16 cellular contexts compared by ENCODE assay signal in genomic region chr2:14082640-14083039, GRCh38.
DNase-seq lines count a peak whose midpoint lies in the region; ATAC-seq and TF ChIP-seq lines count a peak whose summit lies in the region.
"Had no signal": no experiment of that assay in that cellular context is flagged by ENCODE, and none has a peak within 500 bp of the region (broad histone marks: within the 10 kb centered on the region; RNA-seq: fewer than 3 reads in every experiment).

No MANE protein-coding gene starts in this region.

- H2AK5ac ChIP-seq in neuronal stem cell (ENCODE audit: low read depth, low read length) (no peak overlapping the region), H9 (ENCODE audit: insufficient read length, low read length) (no peak overlapping the region)

- no peak overlapping the region for H3K4me3 ChIP-seq in RWPE2 (ENCODE audit: severe bottlenecking)
- H3K4me3 ChIP-seq in left lung = no peak overlapping the region
- H3K4me3 ChIP-seq in neuronal stem cell (ENCODE audit: low read length in 2 of 2) = no peak overlapping the region
- H3K4me3 ChIP-seq in transverse colon = no peak overlapping the region
- H3K4me3 ChIP-seq: HAP-1 had no signal

- H3K56ac ChIP-seq in H9 (ENCODE audit: insufficient read length, low read depth, low read length) = no peak overlapping the region

- H3K4me1 Mint-ChIP-seq in chondrocyte (ENCODE audit: low read depth) (no peaks in the 10 kb centered on the region), H9 (peaks cover 11 to 13% of the 10 kb centered on the region in 2 experiments)
- no peaks in the 10 kb centered on the region for H3K4me1 Mint-ChIP-seq in activated CD8-positive, alpha-beta T cell treated with anti-CD3 and anti-CD28 coated beads for 36 hours (ENCODE audit: low read depth)

- H3K27ac Mint-ChIP-seq in chondrocyte (ENCODE audit: unreplicated experiment) = no peak overlapping the region
- H3K27ac Mint-ChIP-seq in H9 = no peak overlapping the region
- H3K27ac Mint-ChIP-seq in activated CD8-positive, alpha-beta T cell treated with anti-CD3 and anti-CD28 coated beads for 36 hours = no peak overlapping the region
- H3K27ac Mint-ChIP-seq: CD4-positive, alpha-beta T cell had no signal

- H4K91ac ChIP-seq in neuronal stem cell (ENCODE audit: low read depth, low read length, poor library complexity) (no peak overlapping the region), H9 (ENCODE audit: insufficient read length, low read depth, low read length) (no peak overlapping the region)

- CTCF ChIA-PET in activated CD8-positive, alpha-beta T cell treated with anti-CD3 and anti-CD28 coated beads for 36 hours (lab: Charles Lee) = no interaction called here

- no peak overlapping the region for H3K27ac ChIP-seq in RWPE2 (ENCODE audit: poor library complexity, severe bottlenecking)
- H3K27ac ChIP-seq in left lung = no peak overlapping the region
- H3K27ac ChIP-seq in neuronal stem cell (replicated peaks; ENCODE audit: low read length) = no peak overlapping the region
- no peak overlapping the region for H3K27ac ChIP-seq in transverse colon
- H3K27ac ChIP-seq in H9 (ENCODE audit: insufficient read length, low read depth, low read length) = no peak overlapping the region
- H3K27ac ChIP-seq: C4-2B had no signal

- no peak overlapping the region for H2AFZ ChIP-seq in neuronal stem cell (ENCODE audit: low read length)
- H2AFZ ChIP-seq in H9 (ENCODE audit: low read length) = no peak overlapping the region

- WGBS in neuronal stem cell (ENCODE audit: extremely low coverage in 2 of 2, insufficient read length in 2 of 2, insufficient replicate concordance in 1 of 2), 2 donors = no CpG with 5 or more reads among the region's 5 CpGs
- WGBS in transverse colon (ENCODE audit: low coverage in 1 of 2), 2 donors = 80% methylated on average over 5 of the region's 5 CpGs; no CpG with 5 or more reads in 1 of the 2 donors
- WGBS in H9 (ENCODE audit: extremely low coverage, insufficient read length, low lambda C conversion rate) = no CpG with 5 or more reads among the region's 5 CpGs

- peaks cover 6% of the 10 kb centered on the region for H3K9me3 Mint-ChIP-seq in chondrocyte (ENCODE audit: low read depth)
- peaks cover 9 to 15% of the 10 kb centered on the region in 2 experiments; a peak in 4 of 5 replicates for H3K9me3 Mint-ChIP-seq in H9
- H3K9me3 Mint-ChIP-seq in activated CD8-positive, alpha-beta T cell treated with anti-CD3 and anti-CD28 coated beads for 36 hours = peaks cover 14% of the 10 kb centered on the region
- H3K9me3 Mint-ChIP-seq: CD4-positive, alpha-beta T cell had no signal

- H2BK15ac ChIP-seq in neuronal stem cell (ENCODE audit: low read length) (no peak overlapping the region), H9 (ENCODE audit: low read depth, low read length) (no peak overlapping the region)

- no peak overlapping the region for H2BK5ac ChIP-seq in neuronal stem cell (ENCODE audit: low read length)
- no peak overlapping the region for H2BK5ac ChIP-seq in H9 (ENCODE audit: insufficient read length, low read length)

- H2BK20ac ChIP-seq in H9 (ENCODE audit: low read depth, low read length, poor library complexity, severe bottlenecking) = no peak overlapping the region

- no peaks in the 10 kb centered on the region for H4K20me1 ChIP-seq in H9 (ENCODE audit: control insufficient read depth, insufficient read depth, insufficient read length)

- H3K4ac ChIP-seq in neuronal stem cell (ENCODE audit: low read length) = no peak overlapping the region
- H3K4ac ChIP-seq in H9 (ENCODE audit: low read depth, low read length) = no peak overlapping the region

- in situ Hi-C loops in transverse colon (cut with MboI; ENCODE audit: low pct_ligation_motif_present in 1 of 4, low pct_unique_long_range_greater_than_20kb in 1 of 4, low sequenced_read_pairs in 3 of 4) = no loop called here

- no peak overlapping the region for H3T11ph ChIP-seq in H9 (ENCODE audit: low read length)

- H3K36me3 Mint-ChIP-seq in chondrocyte (ENCODE audit: low read depth) (no peaks in the 10 kb centered on the region), H9 (ENCODE audit: insufficient read depth in 1 of 3, low read depth in 3 of 3) (peaks cover 2 to 10% (median 8%) of the 10 kb centered on the region in 3 experiments; a peak in 4 of 7 replicates)
- no peaks in the 10 kb centered on the region for H3K36me3 Mint-ChIP-seq in activated CD8-positive, alpha-beta T cell treated with anti-CD3 and anti-CD28 coated beads for 36 hours (ENCODE audit: low read depth)

- no peak overlapping the region for H2BK120ac ChIP-seq in neuronal stem cell (ENCODE audit: low read depth, low read length)
- no peak overlapping the region for H2BK120ac ChIP-seq in H9 (ENCODE audit: low read depth, low read length, poor library complexity, severe bottlenecking)

- no peak overlapping the region for H2BK12ac ChIP-seq in neuronal stem cell (ENCODE audit: low read length)
- no peak overlapping the region for H2BK12ac ChIP-seq in H9 (ENCODE audit: insufficient read length, low read depth, low read length)

- H3K23ac ChIP-seq in neuronal stem cell (ENCODE audit: low read depth, low read length, poor library complexity) (no peak overlapping the region), H9 (ENCODE audit: insufficient read length, low read depth, low read length) (no peak overlapping the region)

- H3K4me1 ChIP-seq in RWPE2 (ENCODE audit: insufficient read depth, poor library complexity, severe bottlenecking) (no peaks in the 10 kb centered on the region), left lung (no peaks in the 10 kb centered on the region), neuronal stem cell (ENCODE audit: control insufficient read depth in 2 of 2, insufficient read depth in 1 of 2, low read depth in 1 of 2, low read length in 2 of 2) (no peaks in the 10 kb centered on the region), transverse colon (no peaks in the 10 kb centered on the region), H9 (ENCODE audit: insufficient read depth, low read length) (no peaks in the 10 kb centered on the region)
- H3K4me1 ChIP-seq: Caco-2, HAP-1 had no signal

- H4K5ac ChIP-seq in H9 (ENCODE audit: insufficient read length, low read depth, low read length) = no peak overlapping the region

- no peaks in the 10 kb centered on the region for H3K36me3 ChIP-seq in RWPE2 (ENCODE audit: low read depth)
- no peaks in the 10 kb centered on the region for H3K36me3 ChIP-seq in left lung
- no peaks in the 10 kb centered on the region for H3K36me3 ChIP-seq in neuronal stem cell (replicated peaks in 1 of 2; ENCODE audit: control insufficient read depth in 2 of 2, insufficient read depth in 2 of 2, low read length in 2 of 2)
- H3K36me3 ChIP-seq in transverse colon = no peaks in the 10 kb centered on the region
- H3K36me3 ChIP-seq: HAP-1 had no signal

- TF ChIP-seq CTCF in RWPE2 (IDR thresholded peaks at IDR 0.05; ENCODE audit: poor library complexity, severe bottlenecking) (no peak), chondrocyte (IDR thresholded peaks at IDR 0.05) (no peak), left lung (IDR thresholded peaks at IDR 0.05) (no peak), transverse colon (IDR thresholded peaks at IDR 0.05) (no peak), H9 (conservative IDR thresholded peaks at IDR 0.05) (no peak)
- no peak for TF ChIP-seq CTCF in activated CD8-positive, alpha-beta T cell treated with anti-CD3 and anti-CD28 coated beads for 36 hours (IDR thresholded peaks at IDR 0.05)

- DNase-seq in RWPE2 (ENCODE audit: low spot score) (peak; percentile 17), chondrocyte (ENCODE audit: low spot score) (peak; percentile 42), left lung (peak; percentile 21 to 28), neuronal stem cell (ENCODE audit: low spot score) (no peak), transverse colon (no peak), H9 (no peak)
- no peak for DNase-seq in activated CD8-positive, alpha-beta T cell treated with anti-CD3 and anti-CD28 coated beads for 36 hours
- DNase-seq: ACHN; AML-193; Caco-2; CD4-positive, alpha-beta T cell; DMS79 treated with DMSO at 0.1 percent for 48 hours; GF-D8; GOT3 had no signal

- H3K79me1 ChIP-seq in neuronal stem cell (ENCODE audit: low read depth, low read length) (no peaks in the 10 kb centered on the region), H9 (ENCODE audit: insufficient read depth, low read depth, low read length, poor library complexity, severe bottlenecking) (no peaks in the 10 kb centered on the region)

- H3K23me2 ChIP-seq in H9 (ENCODE audit: insufficient read length, low read depth, low read length, poor library complexity, severe bottlenecking) = no peaks in the 10 kb centered on the region

- peak overlapping the region; percentile 56 for H3K14ac ChIP-seq in neuronal stem cell (ENCODE audit: low read length)
- no peak overlapping the region for H3K14ac ChIP-seq in H9 (ENCODE audit: insufficient read depth, low read length)

- H4K8ac ChIP-seq in neuronal stem cell (ENCODE audit: low read depth, low read length) (no peak overlapping the region), H9 (replicated peaks; ENCODE audit: insufficient read length, low read depth, low read length) (no peak overlapping the region)

- intact Hi-C loops in left lung (cut with DNase I) = no loop called here
- intact Hi-C loops in transverse colon (cut with DNase I; ENCODE audit: low total_unique reads) = no loop called here
- intact Hi-C loops in activated CD8-positive, alpha-beta T cell treated with anti-CD3 and anti-CD28 coated beads for 36 hours (cut with micrococcal nuclease) = no loop called here

- H3K27me3 Mint-ChIP-seq in chondrocyte (ENCODE audit: low read depth) (peaks cover 2% of the 10 kb centered on the region), H9 (ENCODE audit: low read depth) (no peaks in the 10 kb centered on the region)
- no peaks in the 10 kb centered on the region for H3K27me3 Mint-ChIP-seq in activated CD8-positive, alpha-beta T cell treated with anti-CD3 and anti-CD28 coated beads for 36 hours
- H3K27me3 Mint-ChIP-seq: CD4-positive, alpha-beta T cell had no signal

- no peak for TF ChIP-seq POLR2A in transverse colon (IDR thresholded peaks at IDR 0.05)

- H3K4me3 Mint-ChIP-seq in chondrocyte (ENCODE audit: unreplicated experiment) (no peak overlapping the region), H9 (no peak overlapping the region)
- no peak overlapping the region for H3K4me3 Mint-ChIP-seq in activated CD8-positive, alpha-beta T cell treated with anti-CD3 and anti-CD28 coated beads for 36 hours
- H3K4me3 Mint-ChIP-seq: CD4-positive, alpha-beta T cell had no signal

- H3K9ac ChIP-seq in neuronal stem cell (ENCODE audit: low read depth, low read length, poor library complexity) (no peak overlapping the region), H9 (ENCODE audit: extremely low read depth, insufficient read length, low read length) (no peak overlapping the region)

- POLR2A ChIA-PET in activated CD8-positive, alpha-beta T cell treated with anti-CD3 and anti-CD28 coated beads for 36 hours (lab: Charles Lee) = no interaction called here

- ATAC-seq in RWPE2 (ENCODE audit: low read depth) (no peak), left lung (no peak)
- no peak for ATAC-seq in activated CD8-positive, alpha-beta T cell treated with anti-CD3 and anti-CD28 coated beads for 36 hours

- H3K18ac ChIP-seq in neuronal stem cell (ENCODE audit: low read length) (no peak overlapping the region), H9 (ENCODE audit: insufficient read length, low read depth, low read length) (no peak overlapping the region)

- H3K4me2 ChIP-seq in neuronal stem cell (ENCODE audit: insufficient read depth, low read length, poor library complexity, severe bottlenecking) (no peak overlapping the region), H9 (ENCODE audit: insufficient read depth, insufficient read length, low read length) (no peak overlapping the region)

- H3K27me3 ChIP-seq in RWPE2 (ENCODE audit: insufficient read depth, poor library complexity, severe bottlenecking) = no peaks in the 10 kb centered on the region
- no peaks in the 10 kb centered on the region for H3K27me3 ChIP-seq in left lung
- H3K27me3 ChIP-seq in neuronal stem cell (ENCODE audit: control insufficient read depth in 3 of 3, insufficient read depth in 3 of 3, low read depth in 1 of 3, low read length in 3 of 3) = no peaks in the 10 kb centered on the region
- no peaks in the 10 kb centered on the region for H3K27me3 ChIP-seq in transverse colon
- H3K27me3 ChIP-seq in H9 (ENCODE audit: insufficient read depth, low read length) = no peaks in the 10 kb centered on the region

- H3K9me3 ChIP-seq in RWPE2 (ENCODE audit: severe bottlenecking) (no peaks in the 10 kb centered on the region), left lung (peaks cover 0 to 25% of the 10 kb centered on the region in 2 donors), neuronal stem cell (replicated peaks in 1 of 2; ENCODE audit: control insufficient read depth in 2 of 2, insufficient read depth in 1 of 2, low read depth in 1 of 2, low read length in 2 of 2) (no peaks in the 10 kb centered on the region), transverse colon (no peaks in the 10 kb centered on the region), H9 (ENCODE audit: control insufficient read depth, low read depth, low read length) (no peaks in the 10 kb centered on the region)
- H3K9me3 ChIP-seq: Caco-2, HAP-1 had no signal

- TF ChIP-seq EP300 in transverse colon (IDR thresholded peaks at IDR 0.05; ENCODE audit: low read depth) = no peak

- no peaks in the 10 kb centered on the region for H3K79me2 ChIP-seq in H9 (ENCODE audit: insufficient read depth, low read length)

Comparison
In these comparisons a context has a peak if more than half of its experiments do, and no peak if none do; other contexts are left out.
1. DNase-seq: peak in RWPE2 (single experiment), chondrocyte (single experiment) and left lung (2 of 2); none in neuronal stem cell (single experiment), transverse colon (single experiment), H9 (single experiment) and activated CD8-positive, alpha-beta T cell treated with anti-CD3 and anti-CD28 coated beads for 36 hours (single experiment).